In the genomic region with DNA sequence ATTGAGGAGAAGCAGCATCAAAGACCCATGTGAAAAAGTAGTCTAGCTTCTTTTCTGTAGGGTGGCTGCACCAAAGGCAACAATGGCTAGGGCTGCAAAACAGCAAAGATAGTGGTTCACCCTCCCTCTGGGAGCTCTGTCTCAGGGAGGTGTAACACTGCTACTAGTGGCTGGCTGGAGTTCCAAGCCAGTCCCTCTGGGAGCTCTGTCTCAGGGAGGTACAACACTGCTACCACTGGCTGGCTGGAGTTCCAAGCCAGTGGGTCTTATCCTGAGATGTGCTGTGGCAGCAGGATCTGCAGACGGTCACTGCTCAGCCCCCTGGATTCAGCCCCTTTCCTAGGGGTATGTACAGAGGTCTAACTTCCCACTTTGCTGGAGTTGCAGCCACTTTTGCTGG, we compare ENCODE assay signal across 28 cellular contexts. TPM values are rescaled to one million over a fixed set of nuclear protein-coding genes. Genes with fewer than 3 reads are reported as not detected.
"Had no signal": no experiment of that assay in that cellular context is flagged by ENCODE, and none has a peak within 500 bp of the region (broad histone marks: within the 10 kb centered on the region; RNA-seq: fewer than 3 reads in every experiment).

No MANE protein-coding gene starts in this region.

- FAIRE-seq: astrocyte, RCC 7860 had no signal

- ATAC-seq: activated T-helper 17 cell treated with anti-CD3 and anti-CD28 coated beads, Interleukin-2, amount 50 U/mL, for 72 hours; PC-3 had no signal

- H3K27me3 Mint-ChIP-seq: activated B cell treated with CpG ODN at 0.5 μM for 24 hours; activated CD4-positive, alpha-beta memory T cell treated with anti-CD3 and anti-CD28 coated beads for 36 hours; activated CD4-positive, alpha-beta T cell treated with anti-CD3 and anti-CD28 coated beads, Interleukin-2, amount 10 ng/mL, durations not matched to agents 24 days and 14 days; activated naive CD8-positive, alpha-beta T cell; activated T-helper 17 cell treated with anti-CD3 and anti-CD28 coated beads, Interleukin-2, amount 50 U/mL, for 72 hours; central memory CD8-positive, alpha-beta T cell had no signal

- H3K4me1 Mint-ChIP-seq: activated B cell treated with CpG ODN at 0.5 μM for 24 hours; activated CD4-positive, alpha-beta T cell treated with anti-CD3 and anti-CD28 coated beads, Interleukin-2, amount 10 ng/mL, durations not matched to agents 24 days and 14 days; activated T-helper 17 cell treated with anti-CD3 and anti-CD28 coated beads, Interleukin-2, amount 50 U/mL, for 72 hours; brain; central memory CD8-positive, alpha-beta T cell had no signal

- H3K4me3 Mint-ChIP-seq: activated B cell treated with CpG ODN at 0.5 μM for 24 hours; activated CD4-positive, alpha-beta memory T cell treated with anti-CD3 and anti-CD28 coated beads for 36 hours; activated CD4-positive, alpha-beta T cell treated with anti-CD3 and anti-CD28 coated beads, Interleukin-2, amount 10 ng/mL, durations not matched to agents 24 days and 14 days; activated naive CD4-positive, alpha-beta T cell treated with anti-CD3 and anti-CD28 coated beads for 36 hours; activated naive CD8-positive, alpha-beta T cell; activated T-helper 17 cell treated with anti-CD3 and anti-CD28 coated beads, Interleukin-2, amount 50 U/mL, for 72 hours; brain; central memory CD8-positive, alpha-beta T cell; T-helper 1 cell treated with Interleukin-12 subunit alpha and Interleukin-12 subunit beta and Interleukin-4 antibody, amounts not matched to agents 30 μg/mL and 1 μg/mL, for 36 hours had no signal

- H3K9me3 Mint-ChIP-seq: activated naive CD4-positive, alpha-beta T cell treated with anti-CD3 and anti-CD28 coated beads for 36 hours had no signal

- H3K27ac Mint-ChIP-seq: activated B cell treated with CpG ODN at 0.5 μM for 24 hours; activated CD4-positive, alpha-beta memory T cell treated with anti-CD3 and anti-CD28 coated beads for 36 hours; activated CD4-positive, alpha-beta T cell treated with anti-CD3 and anti-CD28 coated beads, Interleukin-2, amount 10 ng/mL, durations not matched to agents 24 days and 14 days; activated naive CD4-positive, alpha-beta T cell treated with anti-CD3 and anti-CD28 coated beads for 36 hours; activated naive CD8-positive, alpha-beta T cell; activated T-helper 17 cell treated with anti-CD3 and anti-CD28 coated beads, Interleukin-2, amount 50 U/mL, for 72 hours; brain; T-helper 1 cell treated with Interleukin-12 subunit alpha and Interleukin-12 subunit beta and Interleukin-4 antibody, amounts not matched to agents 30 μg/mL and 1 μg/mL, for 36 hours had no signal

- DNase-seq: activated B cell treated with CpG ODN at 0.5 μM for 24 hours; activated CD4-positive, alpha-beta memory T cell treated with anti-CD3 and anti-CD28 coated beads for 36 hours; activated CD4-positive, alpha-beta T cell treated with anti-CD3 and anti-CD28 coated beads for 1 hour; activated CD4-positive, alpha-beta T cell treated with anti-CD3 and anti-CD28 coated beads, Interleukin-2, amount 10 ng/mL, durations not matched to agents 24 days and 14 days; activated CD8-positive, alpha-beta memory T cell treated with anti-CD3 and anti-CD28 coated beads for 24 hours; activated gamma-delta T cell; activated naive CD4-positive, alpha-beta T cell treated with anti-CD3 and anti-CD28 coated beads for 36 hours; activated T-cell treated with anti-CD3 and anti-CD28 coated beads for 4 hours; activated T-cell treated with anti-CD3 and anti-CD28 coated beads, Interleukin-2, amount 50 U/mL, for 48 hours; amygdala; Kasumi-1; KBM-7; NCI-H1048; NCI-H146; NCI-H187 treated with DMSO at 0.1 percent for 48 hours; NCI-H2081 treated with DMSO at 0.1 percent for 48 hours; NCI-H510A; NCI-H69; PC-3; SHP77; T-helper 9 cell had no signal

RNA-seq across cellular contexts. Expression of a gene that starts 37.9 kb away (rescaled TPM):
- total RNA-seq: PC-3 had no signal
